In genomic region chr2:27663463-27664244, GRCh38 we compare ENCODE assay signal across 8 cellular contexts. TPM values are rescaled to one million over a fixed set of nuclear protein-coding genes. Genes with fewer than 3 reads are reported as not detected.
DNase-seq lines count a peak whose midpoint lies in the region; ATAC-seq and TF ChIP-seq lines count a peak whose summit lies in the region.

TSS of gene SLC4A1AP (plus strand) at chr2:27663889. CDS start at chr2:27663915, 26 bp downstream.
TSS of gene SUPT7L (minus strand) at chr2:27663614. CDS start at chr2:27662192, 1,422 bp downstream.

- H3K27ac Mint-ChIP-seq in HFFc6 = peak within 1 kb of the TSS; percentile 99
- peak within 1 kb of the TSS; percentile 100 for H3K27ac Mint-ChIP-seq in activated naive CD8-positive, alpha-beta T cell treated with anti-CD3 and anti-CD28 coated beads for 36 hours
- peak within 1 kb of the TSS; percentile 99 for H3K27ac Mint-ChIP-seq in osteocyte (ENCODE audit: unreplicated experiment)

- H3K4me3 Mint-ChIP-seq in HFFc6 (peak within 1 kb of the TSS; percentile 99), osteocyte (ENCODE audit: unreplicated experiment) (peak within 1 kb of the TSS; percentile 97)
- peak within 1 kb of the TSS; percentile 100 for H3K4me3 Mint-ChIP-seq in activated naive CD8-positive, alpha-beta T cell treated with anti-CD3 and anti-CD28 coated beads for 36 hours

- peak; percentile 66 for DNase-seq in GDM1 (lab: John Stamatoyannopoulos, UW)
- DNase-seq in HFFc6 = peak; percentile 80
- peak; percentile 55 for DNase-seq in NCI-H1092 (lab: John Stamatoyannopoulos, UW)
- DNase-seq in SKM-1 (lab: John Stamatoyannopoulos, UW; ENCODE audit: unreplicated experiment) = peak; percentile 82
- DNase-seq in activated naive CD8-positive, alpha-beta T cell treated with anti-CD3 and anti-CD28 coated beads for 36 hours = peak; percentile 70
- peak; percentile 63 to 92 (median 80) for DNase-seq in head of caudate nucleus
- peak; percentile 89 for DNase-seq in osteocyte (ENCODE audit: extremely low spot score, unreplicated experiment)
- peak; percentile 46 for DNase-seq in thoracic aorta (ENCODE audit: low spot score)

- no peaks in the 10 kb centered on the region; the same call in 1 of the 2 replicates for H3K27me3 Mint-ChIP-seq in HFFc6 (ENCODE audit: insufficient read depth)
- H3K27me3 Mint-ChIP-seq in activated naive CD8-positive, alpha-beta T cell treated with anti-CD3 and anti-CD28 coated beads for 36 hours = no peaks in the 10 kb centered on the region
- H3K27me3 Mint-ChIP-seq in osteocyte (ENCODE audit: unreplicated experiment) = no peaks in the 10 kb centered on the region

- TF ChIP-seq CTCF in HFFc6 (IDR thresholded peaks at IDR 0.05) (peak; percentile 46), osteocyte (IDR thresholded peaks at IDR 0.05) (no peak), thoracic aorta (IDR thresholded peaks at IDR 0.05) (no peak)

- peak within 1 kb of the TSS; percentile 89 for H3K4me3 ChIP-seq in thoracic aorta

- peaks cover 16 to 28% of the 10 kb centered on the region in 2 donors for H3K4me1 ChIP-seq in thoracic aorta (ENCODE audit: control insufficient read depth in 1 of 2, low read depth in 2 of 2)

- H3K4me1 Mint-ChIP-seq in HFFc6 (ENCODE audit: low read depth) = peaks cover 53% of the 10 kb centered on the region
- H3K4me1 Mint-ChIP-seq in activated naive CD8-positive, alpha-beta T cell treated with anti-CD3 and anti-CD28 coated beads for 36 hours = peaks cover 37% of the 10 kb centered on the region
- H3K4me1 Mint-ChIP-seq in osteocyte (ENCODE audit: unreplicated experiment) = peaks cover 29% of the 10 kb centered on the region

- ATAC-seq in thoracic aorta (ENCODE audit: insufficient number of reproducible peaks, low FRiP score, low read depth) = peak; percentile 77

- peaks cover 35% of the 10 kb centered on the region for H3K36me3 Mint-ChIP-seq in HFFc6 (ENCODE audit: low read depth)
- peaks cover 14% of the 10 kb centered on the region for H3K36me3 Mint-ChIP-seq in activated naive CD8-positive, alpha-beta T cell treated with anti-CD3 and anti-CD28 coated beads for 36 hours
- peaks cover 33% of the 10 kb centered on the region for H3K36me3 Mint-ChIP-seq in osteocyte (ENCODE audit: unreplicated experiment)

- H3K27me3 ChIP-seq in thoracic aorta (replicated peaks; ENCODE audit: insufficient read depth) = no peaks in the 10 kb centered on the region

- H3K36me3 ChIP-seq in thoracic aorta = peaks cover 19% of the 10 kb centered on the region

- peak within 1 kb of the TSS; percentile 89 to 93 for H3K27ac ChIP-seq in thoracic aorta

- intact Hi-C loops in head of caudate nucleus (cut with DNase I) = no loop called here

- no peaks in the 10 kb centered on the region for H3K9me3 ChIP-seq in thoracic aorta

- H3K9me3 Mint-ChIP-seq in HFFc6 = no peaks in the 10 kb centered on the region
- no peaks in the 10 kb centered on the region for H3K9me3 Mint-ChIP-seq in activated naive CD8-positive, alpha-beta T cell treated with anti-CD3 and anti-CD28 coated beads for 36 hours
- no peaks in the 10 kb centered on the region for H3K9me3 Mint-ChIP-seq in osteocyte (ENCODE audit: unreplicated experiment)

RNA-seq across cellular contexts. Expression of gene SLC4A1AP, which starts in this region (rescaled TPM):
- total RNA-seq in HFFc6 (2021; fragmentation: NEBNext Ultra II Directional; extraction: Animal tissue kit (Norgen Biotek cat#: 25700)) = 10 to 100 TPM; 23.0 to 27.1 (median 24.5) TPM
- total RNA-seq in activated naive CD8-positive, alpha-beta T cell treated with anti-CD3 and anti-CD28 coated beads for 36 hours = 10 to 100 TPM; 25.5 to 26.6 TPM
- 20.5 and 20.7 TPM in 2 replicates for total RNA-seq in osteocyte
- 10 to 100 TPM; 19.8 to 23.7 TPM for total RNA-seq in thoracic aorta

RNA-seq across cellular contexts. Expression of gene SUPT7L, which starts in this region (rescaled TPM):
- total RNA-seq in HFFc6 (2021; fragmentation: NEBNext Ultra II Directional; extraction: Animal tissue kit (Norgen Biotek cat#: 25700)) = 10 to 100 TPM; 22.7 to 26.4 (median 24.2) TPM
- 10 to 100 TPM; 26.2 to 26.6 TPM for total RNA-seq in activated naive CD8-positive, alpha-beta T cell treated with anti-CD3 and anti-CD28 coated beads for 36 hours
- total RNA-seq in osteocyte (37.9 and 41.2 TPM in 2 replicates), thoracic aorta (10 to 100 TPM; 30.3 to 34.4 TPM)

Comparison
In these comparisons a context has a peak if more than half of its experiments do, and no peak if none do; other contexts are left out.
1. Peak in every context shown above with its lines: DNase-seq, ATAC-seq, H3K4me3 ChIP-seq and H3K27ac ChIP-seq.